Comparison of ENCODE assay signal across 32 cellular contexts in the genomic region with DNA sequence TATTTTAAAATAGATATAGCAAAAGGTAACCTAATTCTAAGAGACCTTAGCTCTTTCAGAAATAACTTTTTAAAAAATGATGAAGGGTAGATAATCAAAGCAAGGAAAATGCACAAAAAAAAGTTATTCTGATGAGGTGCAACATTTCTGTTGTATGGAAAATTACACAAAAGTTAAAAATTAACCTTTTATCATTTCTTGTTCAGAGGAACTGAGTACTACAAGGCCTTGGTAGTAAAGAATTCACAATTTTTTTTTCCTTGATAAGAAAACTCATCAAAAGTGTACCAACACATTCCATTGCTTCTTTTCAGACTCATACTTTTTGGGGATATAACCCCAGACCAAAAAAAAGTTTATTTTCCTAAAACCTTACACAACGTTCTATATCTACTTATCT.
"Had no signal": no experiment of that assay in that cellular context is flagged by ENCODE, and none has a peak within 500 bp of the region (broad histone marks: within the 10 kb centered on the region; RNA-seq: fewer than 3 reads in every experiment).

No MANE protein-coding gene starts in this region.

- H3K4me1 ChIP-seq: parathyroid adenoma, psoas muscle, spleen, stomach, tibial nerve, upper lobe of left lung, vagina had no signal

- H3K36me3 Mint-ChIP-seq: natural killer cell treated with Interleukin-12 subunit alpha and Interleukin-12 subunit beta and Interleukin-15 and Interleukin-18, amount 100 ng/mL, for 72 hours; stimulated activated effector memory CD8-positive, alpha-beta T cell treated with anti-CD3 and anti-CD28 coated beads, Interleukin-12 subunit alpha, Interleukin-12 subunit beta, amount 100 ng/mL, for 72 hours; stimulated activated naive B cell treated with anti-CD40 and anti-IgM and Interleukin-4, amounts not matched to agents 10 μg/mL and 1 μg/mL and 100 μg/mL, for 72 hours had no signal

- H3K4me2 ChIP-seq: smooth muscle cell had no signal

- ATAC-seq: naive thymus-derived CD8-positive, alpha-beta T cell; natural killer cell treated with Interleukin-12 subunit alpha and Interleukin-12 subunit beta and Interleukin-15 and Interleukin-18, amount 100 ng/mL, for 72 hours; psoas muscle; sciatic nerve; stimulated activated effector memory CD8-positive, alpha-beta T cell treated with anti-CD3 and anti-CD28 coated beads, Interleukin-12 subunit alpha, Interleukin-12 subunit beta, amount 100 ng/mL, for 72 hours; stimulated activated naive B cell treated with anti-CD40 and anti-IgM and Interleukin-4, amounts not matched to agents 10 μg/mL and 1 μg/mL and 100 μg/mL, for 72 hours had no signal

- H3K27ac Mint-ChIP-seq: naive thymus-derived CD8-positive, alpha-beta T cell; natural killer cell treated with Interleukin-12 subunit alpha and Interleukin-12 subunit beta and Interleukin-15 and Interleukin-18, amount 100 ng/mL, for 72 hours; nephron progenitor cell; progenitor cell of endocrine pancreas; stimulated activated effector memory CD8-positive, alpha-beta T cell treated with anti-CD3 and anti-CD28 coated beads, Interleukin-12 subunit alpha, Interleukin-12 subunit beta, amount 100 ng/mL, for 72 hours; stimulated activated naive B cell treated with anti-CD40 and anti-IgM and Interleukin-4, amounts not matched to agents 10 μg/mL and 1 μg/mL and 100 μg/mL, for 72 hours; stimulated activated naive CD8-positive, alpha-beta T cell treated with anti-CD3 and anti-CD28 coated beads, Interleukin-15, Interleukin-2, amounts not matched to agents 100 ng/mL and 50 ng/mL, for 24 hours had no signal

- H3K9me3 Mint-ChIP-seq: neural crest cell; stimulated activated effector memory CD8-positive, alpha-beta T cell treated with anti-CD3 and anti-CD28 coated beads, Interleukin-12 subunit alpha, Interleukin-12 subunit beta, amount 100 ng/mL, for 72 hours; stimulated activated naive B cell treated with anti-CD40 and anti-IgM and Interleukin-4, amounts not matched to agents 10 μg/mL and 1 μg/mL and 100 μg/mL, for 72 hours; stimulated activated naive CD8-positive, alpha-beta T cell treated with anti-CD3 and anti-CD28 coated beads, Interleukin-15, Interleukin-2, amounts not matched to agents 100 ng/mL and 50 ng/mL, for 24 hours had no signal

- FAIRE-seq: urothelium cell line had no signal

- H3K79me2 ChIP-seq: parathyroid adenoma had no signal

- DNase-seq: naive thymus-derived CD8-positive, alpha-beta T cell; nephron progenitor cell; nucleus accumbens; ovary; posterior cingulate gyrus; psoas muscle; right cardiac atrium; spleen; stimulated activated CD4-positive, alpha-beta T cell treated with anti-CD3 and anti-CD28 coated beads, Interleukin-15, amount 100 ng/mL, for 24 hours; stimulated activated CD4-positive, alpha-beta T cell treated with anti-CD3 and anti-CD28 coated beads, Interleukin-2, amount 100 ng/mL, for 24 hours; stimulated activated CD4-positive, alpha-beta T cell treated with anti-CD3 and anti-CD28 coated beads, Interleukin-2, amount 100 ng/mL, for 48 hours; stimulated activated CD4-positive, alpha-beta T cell treated with anti-CD3 and anti-CD28 coated beads, Interleukin-4, amount 100 ng/mL, for 24 hours; stimulated activated naive B cell treated with anti-CD40 and anti-IgM and Interleukin-4, amounts not matched to agents 10 μg/mL and 1 μg/mL and 100 μg/mL, for 72 hours; stimulated activated naive CD4-positive, alpha-beta T cell treated with Interleukin-2 at 50 U/mL for 16 hours; stomach; thyroid gland; trophoblast cell; upper lobe of left lung had no signal

- H3K4me1 Mint-ChIP-seq: naive thymus-derived CD8-positive, alpha-beta T cell; nephron progenitor cell; neural crest cell; stimulated activated effector memory CD8-positive, alpha-beta T cell treated with anti-CD3 and anti-CD28 coated beads, Interleukin-12 subunit alpha, Interleukin-12 subunit beta, amount 100 ng/mL, for 72 hours; stimulated activated naive B cell treated with anti-CD40 and anti-IgM and Interleukin-4, amounts not matched to agents 10 μg/mL and 1 μg/mL and 100 μg/mL, for 72 hours had no signal

- H3K9me3 ChIP-seq: neutrophil, ovary, psoas muscle, spleen, stomach, thoracic aorta, thyroid gland, upper lobe of left lung, vagina had no signal

- H3K27ac ChIP-seq: neutrophil, ovary, parathyroid adenoma, psoas muscle, skin epidermis, spleen, stomach, thoracic aorta, thyroid gland, tibial nerve, upper lobe of left lung, vagina had no signal

- H3K27me3 ChIP-seq: neutrophil, ovary, stomach, thyroid gland, tibial nerve, upper lobe of left lung, vagina had no signal

- H2AFZ ChIP-seq: parathyroid adenoma had no signal

- H3K36me3 ChIP-seq: neutrophil, ovary, spleen, stomach, thoracic aorta, thyroid gland, tibial nerve, upper lobe of left lung, vagina had no signal

- H3K27me3 Mint-ChIP-seq: natural killer cell treated with Interleukin-12 subunit alpha and Interleukin-12 subunit beta and Interleukin-15 and Interleukin-18, amount 100 ng/mL, for 72 hours; progenitor cell of endocrine pancreas; stimulated activated naive B cell treated with anti-CD40 and anti-IgM and Interleukin-4, amounts not matched to agents 10 μg/mL and 1 μg/mL and 100 μg/mL, for 72 hours; stimulated activated naive CD8-positive, alpha-beta T cell treated with anti-CD3 and anti-CD28 coated beads, Interleukin-15, Interleukin-2, amounts not matched to agents 100 ng/mL and 50 ng/mL, for 24 hours had no signal

- H3K4me3 Mint-ChIP-seq: naive thymus-derived CD8-positive, alpha-beta T cell; natural killer cell treated with Interleukin-12 subunit alpha and Interleukin-12 subunit beta and Interleukin-15 and Interleukin-18, amount 100 ng/mL, for 72 hours; nephron progenitor cell; neural crest cell; stimulated activated effector memory CD8-positive, alpha-beta T cell treated with anti-CD3 and anti-CD28 coated beads, Interleukin-12 subunit alpha, Interleukin-12 subunit beta, amount 100 ng/mL, for 72 hours; stimulated activated naive B cell treated with anti-CD40 and anti-IgM and Interleukin-4, amounts not matched to agents 10 μg/mL and 1 μg/mL and 100 μg/mL, for 72 hours; stimulated activated naive CD8-positive, alpha-beta T cell treated with anti-CD3 and anti-CD28 coated beads, Interleukin-15, Interleukin-2, amounts not matched to agents 100 ng/mL and 50 ng/mL, for 24 hours had no signal

- H3K4me3 ChIP-seq: ovary, psoas muscle, skin epidermis, smooth muscle cell, spleen, stomach, thoracic aorta, thyroid gland, tibial nerve, upper lobe of left lung, vagina had no signal

- H3K9ac ChIP-seq: parathyroid adenoma had no signal
